In the genomic region with DNA sequence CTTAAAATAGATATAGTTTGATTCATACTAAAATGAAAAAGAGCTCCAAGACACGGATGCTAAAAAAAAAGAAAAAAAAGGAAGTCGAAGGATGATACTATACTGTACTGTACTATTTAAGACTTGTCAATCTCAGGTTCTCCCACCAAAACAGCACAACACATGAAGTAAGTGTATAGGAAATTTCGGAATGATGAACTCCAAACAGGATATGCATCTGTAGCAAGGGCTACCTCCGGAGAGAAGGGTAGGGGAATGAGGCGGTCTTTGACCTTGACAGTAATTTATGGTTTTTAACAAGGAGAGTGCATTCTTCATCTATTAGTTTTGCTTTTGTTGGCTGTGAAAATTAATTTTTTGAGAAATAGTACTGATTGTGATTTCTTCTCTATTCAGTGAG, we compare ENCODE assay signal across 8 cellular contexts. TPM values are rescaled to one million over a fixed set of nuclear protein-coding genes. Genes with fewer than 3 reads are reported as not detected.
DNase-seq lines count a peak whose midpoint lies in the region; ATAC-seq, FAIRE-seq and TF ChIP-seq lines count a peak whose summit lies in the region.

No MANE protein-coding gene starts in this region.

- peak; percentile 61 for DNase-seq in activated CD4-positive, alpha-beta T cell treated with anti-CD3 and anti-CD28 coated beads, Interleukin-2, amount 10 ng/mL, durations not matched to agents 24 days and 14 days
- DNase-seq in activated CD4-positive, alpha-beta T cell treated with anti-CD3 and anti-CD28 coated beads, Interleukin-2, amount 50 U/mL, for 48 hours: no peak
- DNase-seq in activated CD8-positive, alpha-beta T cell treated with anti-CD3 and anti-CD28 coated beads for 36 hours: no peak
- DNase-seq in kidney (no peak), testis (no peak), NCI-H1930 (lab: John Stamatoyannopoulos, UW) (no peak), NCI-H345 treated with DMSO at 0.1 percent for 48 hours (lab: John Stamatoyannopoulos, UW; ENCODE audit: unreplicated experiment) (no peak)

- TF ChIP-seq CTCF in activated CD8-positive, alpha-beta T cell treated with anti-CD3 and anti-CD28 coated beads for 36 hours (IDR thresholded peaks at IDR 0.05): no peak
- TF ChIP-seq CTCF in kidney (IDR thresholded peaks at IDR 0.05; ENCODE audit: borderline replicate concordance, extremely low read depth, insufficient read depth) (no peak), testis (IDR thresholded peaks at IDR 0.05) (no peak)

- H3K9ac ChIP-seq in kidney (ENCODE audit: low read length in 2 of 2): peak overlapping the region in 1 of 2 donors; percentile 24

- CTCF ChIA-PET in activated CD8-positive, alpha-beta T cell treated with anti-CD3 and anti-CD28 coated beads for 36 hours (lab: Charles Lee): no interaction called here

- H3K4me1 Mint-ChIP-seq in activated CD4-positive, alpha-beta T cell treated with anti-CD3 and anti-CD28 coated beads, Interleukin-2, amount 10 ng/mL, durations not matched to agents 24 days and 14 days: peaks cover 24% of the 10 kb centered on the region
- peaks cover 30% of the 10 kb centered on the region for H3K4me1 Mint-ChIP-seq in activated CD8-positive, alpha-beta T cell treated with anti-CD3 and anti-CD28 coated beads for 36 hours (ENCODE audit: low read depth)

- H3K36me3 ChIP-seq in kidney (ENCODE audit: control insufficient read depth in 1 of 2, insufficient read depth in 2 of 2, low read length in 2 of 2) (no peaks in the 10 kb centered on the region), testis (ENCODE audit: low read depth, missing control alignments) (no peaks in the 10 kb centered on the region)

- peak overlapping the region; percentile 98 for H3K27ac Mint-ChIP-seq in activated CD4-positive, alpha-beta T cell treated with anti-CD3 and anti-CD28 coated beads, Interleukin-2, amount 10 ng/mL, durations not matched to agents 24 days and 14 days
- H3K27ac Mint-ChIP-seq in activated CD8-positive, alpha-beta T cell treated with anti-CD3 and anti-CD28 coated beads for 36 hours: peak overlapping the region; percentile 97

- H3K4me3 ChIP-seq in kidney (ENCODE audit: low read length in 2 of 2): peak overlapping the region; percentile 87 to 89
- peak overlapping the region; percentile 88 to 98 for H3K4me3 ChIP-seq in testis

- H3K4me1 ChIP-seq in kidney (ENCODE audit: control insufficient read depth in 1 of 2, insufficient read depth in 1 of 2, low read depth in 1 of 2, low read length in 2 of 2): peaks cover 0 to 2% of the 10 kb centered on the region in 2 donors
- H3K4me1 ChIP-seq in testis: peaks cover 15% of the 10 kb centered on the region

- H3K9me3 ChIP-seq in kidney (ENCODE audit: control insufficient read depth in 1 of 2, low read length in 2 of 2) (no peaks in the 10 kb centered on the region), testis (no peaks in the 10 kb centered on the region)

- H3K27me3 Mint-ChIP-seq in activated CD4-positive, alpha-beta T cell treated with anti-CD3 and anti-CD28 coated beads, Interleukin-2, amount 10 ng/mL, durations not matched to agents 24 days and 14 days: peaks cover 10% of the 10 kb centered on the region
- peaks cover 3% of the 10 kb centered on the region for H3K27me3 Mint-ChIP-seq in activated CD8-positive, alpha-beta T cell treated with anti-CD3 and anti-CD28 coated beads for 36 hours

- FAIRE-seq in kidney (lab: Jason Lieb, UNC): no peak

- H3K4me3 Mint-ChIP-seq in activated CD4-positive, alpha-beta T cell treated with anti-CD3 and anti-CD28 coated beads, Interleukin-2, amount 10 ng/mL, durations not matched to agents 24 days and 14 days: peak overlapping the region; percentile 99
- H3K4me3 Mint-ChIP-seq in activated CD8-positive, alpha-beta T cell treated with anti-CD3 and anti-CD28 coated beads for 36 hours: peak overlapping the region; percentile 95

- intact Hi-C loops in activated CD4-positive, alpha-beta T cell treated with anti-CD3 and anti-CD28 coated beads, Interleukin-2, amount 10 ng/mL, durations not matched to agents 24 days and 14 days (cut with micrococcal nuclease): loop anchor here (1.0 to 5.0 kb wide), 4 partner anchors 11 to 345 kb away; a partner anchor contains a TSS
- intact Hi-C loops in activated CD8-positive, alpha-beta T cell treated with anti-CD3 and anti-CD28 coated beads for 36 hours (cut with micrococcal nuclease): no loop called here
- intact Hi-C loops in kidney (cut with DNase I): no loop called here
- intact Hi-C loops in testis (cut with DNase I; ENCODE audit: low total_unique reads): no loop called here

- ATAC-seq in activated CD8-positive, alpha-beta T cell treated with anti-CD3 and anti-CD28 coated beads for 36 hours: no peak
- no peak for ATAC-seq in GM21360 (IDR thresholded peaks at IDR 0.05; ENCODE audit: unreplicated experiment)

- H3K27me3 ChIP-seq in testis: no peaks in the 10 kb centered on the region

- no peaks in the 10 kb centered on the region for H3K9me3 Mint-ChIP-seq in activated CD4-positive, alpha-beta T cell treated with anti-CD3 and anti-CD28 coated beads, Interleukin-2, amount 10 ng/mL, durations not matched to agents 24 days and 14 days
- H3K9me3 Mint-ChIP-seq in activated CD8-positive, alpha-beta T cell treated with anti-CD3 and anti-CD28 coated beads for 36 hours: no peaks in the 10 kb centered on the region

- TF ChIP-seq POLR2A in testis (IDR thresholded peaks at IDR 0.05): no peak

- POLR2A ChIA-PET in activated CD8-positive, alpha-beta T cell treated with anti-CD3 and anti-CD28 coated beads for 36 hours (lab: Charles Lee): interaction anchor here (1.6 to 3.2 kb wide), 2 partner anchors 10 to 13 kb away, joined by 4 to 13 read pairs; no protein-coding TSS in a partner anchor

- 15 to 24% methylated on average over 5 of the region's 5 CpGs for WGBS in testis, 2 donors

- H3K36me3 Mint-ChIP-seq in activated CD4-positive, alpha-beta T cell treated with anti-CD3 and anti-CD28 coated beads, Interleukin-2, amount 10 ng/mL, durations not matched to agents 24 days and 14 days (ENCODE audit: low read depth): peaks cover 14% of the 10 kb centered on the region
- H3K36me3 Mint-ChIP-seq in activated CD8-positive, alpha-beta T cell treated with anti-CD3 and anti-CD28 coated beads for 36 hours (ENCODE audit: low read depth): peaks cover 9% of the 10 kb centered on the region

- H3K27ac ChIP-seq in kidney (ENCODE audit: low read depth in 2 of 2, low read length in 2 of 2): peak overlapping the region; percentile 59 to 91
- peak overlapping the region in 1 of 2 donors; percentile 93 for H3K27ac ChIP-seq in testis

RNA-seq across cellular contexts. Expression of a gene that starts 0.5 kb away (rescaled TPM):
- 111 and 114 TPM in 2 replicates for total RNA-seq in activated CD4-positive, alpha-beta T cell treated with anti-CD3 and anti-CD28 coated beads, Interleukin-2, amount 10 ng/mL, durations not matched to agents 24 days and 14 days
- 10 to 100 TPM; 67.3 to 67.6 TPM for total RNA-seq in activated CD8-positive, alpha-beta T cell treated with anti-CD3 and anti-CD28 coated beads for 36 hours
- 48.0 TPM for total RNA-seq in kidney
- 25.5 TPM for polyA plus RNA-seq in kidney (ENCODE audit: insufficient read depth, low read depth, low replicate concordance)
- 10 to 100 TPM; 87.9 to 91.3 TPM for total RNA-seq in testis
- 110 TPM for polyA plus RNA-seq in testis (ENCODE audit: insufficient read depth, low read depth, low replicate concordance)

RNA-seq across cellular contexts. Expression of a gene that starts 11.0 kb away (rescaled TPM):
- total RNA-seq in activated CD4-positive, alpha-beta T cell treated with anti-CD3 and anti-CD28 coated beads, Interleukin-2, amount 10 ng/mL, durations not matched to agents 24 days and 14 days: 35.0 and 39.9 TPM in 2 replicates
- 10 to 100 TPM; 21.4 to 22.1 TPM for total RNA-seq in activated CD8-positive, alpha-beta T cell treated with anti-CD3 and anti-CD28 coated beads for 36 hours
- total RNA-seq in kidney: 20.8 TPM
- polyA plus RNA-seq in kidney (ENCODE audit: insufficient read depth, low read depth, low replicate concordance): 6.1 TPM
- 10 to 100 TPM; 21.3 to 24.5 TPM for total RNA-seq in testis
- 6.0 TPM for polyA plus RNA-seq in testis (ENCODE audit: insufficient read depth, low read depth, low replicate concordance)
